ENCODE assay signal across 24 cellular contexts in genomic region chr11:12981879-12982531, GRCh38. TPM values are rescaled to one million over a fixed set of nuclear protein-coding genes. Genes with fewer than 3 reads are reported as not detected.
DNase-seq lines count a peak whose midpoint lies in the region; FAIRE-seq and TF ChIP-seq lines count a peak whose summit lies in the region.
"Had no signal": no experiment of that assay in that cellular context is flagged by ENCODE, and none has a peak within 500 bp of the region (broad histone marks: within the 10 kb centered on the region; RNA-seq: fewer than 3 reads in every experiment).

No MANE protein-coding gene starts in this region.

- in situ Hi-C loops in transverse colon (cut with MboI; ENCODE audit: low pct_ligation_motif_present in 1 of 4, low pct_unique_long_range_greater_than_20kb in 1 of 4, low sequenced_read_pairs in 3 of 4): no loop called here

- DNase-seq in DMS53 (lab: John Stamatoyannopoulos, UW) (peak; percentile 51), DMS53 treated with DMSO at 0.1 percent for 48 hours (lab: John Stamatoyannopoulos, UW; ENCODE audit: unreplicated experiment) (no peak), SW480 (ENCODE audit: low spot score) (peak; percentile 15), fibroblast of gingiva (ENCODE audit: low read depth) (peak; percentile 54), renal cortical epithelial cell (ENCODE audit: low read depth) (peak; percentile 49), transverse colon (no peak), frontal cortex (ENCODE audit: low spot score in 2 of 2) (no peak)
- no peak for DNase-seq in stimulated activated naive CD4-positive, alpha-beta T cell treated with Interleukin-2 at 50 U/mL for 16 hours (lab: John Stamatoyannopoulos, UW)
- DNase-seq: activated effector memory CD4-positive, alpha-beta T cell treated with Interleukin-2 at 50 U/mL for 16 hours; amniotic stem cell; Calu3; effector CD4-positive, alpha-beta T cell; foreskin melanocyte; GOT3; MG63; naive B cell; NCI-H146; stimulated activated CD4-positive, alpha-beta T cell treated with anti-CD3 and anti-CD28 coated beads, Interleukin-2, amount 100 ng/mL, for 24 hours; stimulated activated naive CD8-positive, alpha-beta T cell treated with anti-CD3 and anti-CD28 coated beads, Interleukin-15, amount 100 ng/mL, for 72 hours had no signal

- WGBS in transverse colon (ENCODE audit: low coverage in 1 of 2), 2 donors: 82% methylated on average over 2 of the region's 2 CpGs; no CpG with 5 or more reads in 1 of the 2 donors

- no peaks in the 10 kb centered on the region for H3K9me3 ChIP-seq in transverse colon
- H3K9me3 ChIP-seq: MG63 had no signal

- no peaks in the 10 kb centered on the region for H3K4me1 ChIP-seq in transverse colon

- intact Hi-C loops in transverse colon (cut with DNase I; ENCODE audit: low total_unique reads): no loop called here

- no peak for TF ChIP-seq POLR2A in transverse colon (IDR thresholded peaks at IDR 0.05)

- H3K27me3 ChIP-seq in transverse colon: no peaks in the 10 kb centered on the region
- H3K27me3 ChIP-seq: BLaER1 treated with 17β-estradiol and CSF1 and Interleukin-3, amounts not matched to agents 10 nM and 100 nM; MG63 had no signal

- no peak for TF ChIP-seq EP300 in transverse colon (IDR thresholded peaks at IDR 0.05; ENCODE audit: low read depth)

- no peak for FAIRE-seq in frontal cortex (lab: Jason Lieb, UNC)
- FAIRE-seq: keratinocyte had no signal

- no peak overlapping the region for H3K27ac ChIP-seq in transverse colon
- H3K27ac ChIP-seq: 22Rv1; BLaER1 treated with 17β-estradiol and CSF1 and Interleukin-3, amounts not matched to agents 10 nM and 100 nM; RWPE1 had no signal

- no peaks in the 10 kb centered on the region for H3K36me3 ChIP-seq in transverse colon
- H3K36me3 ChIP-seq: MG63 had no signal

- no peak for TF ChIP-seq CTCF in transverse colon (IDR thresholded peaks at IDR 0.05)

- H3K4me3 ChIP-seq in transverse colon: no peak overlapping the region
- H3K4me3 ChIP-seq: BLaER1 treated with 17β-estradiol and CSF1 and Interleukin-3, amounts not matched to agents 10 nM and 100 nM; MG63 had no signal

RNA-seq across cellular contexts. Expression of gene RASSF10, which starts 27.1 kb away (rescaled TPM):
- total RNA-seq in renal cortical epithelial cell (2.6 and 13.2 TPM in 2 replicates), transverse colon (under 1 TPM in 1 of 4 donors, not detected in 3; 0.48 TPM), frontal cortex (2.4 TPM)
- total RNA-seq: G401 had no signal

Comparison
In these comparisons a context has a peak if more than half of its experiments do, and no peak if none do; other contexts are left out.
1. DNase-seq: peak in DMS53 (single experiment), SW480 (single experiment), fibroblast of gingiva (single experiment) and renal cortical epithelial cell (single experiment); none in DMS53 treated with DMSO at 0.1 percent for 48 hours (single experiment), transverse colon (single experiment), stimulated activated naive CD4-positive, alpha-beta T cell treated with Interleukin-2 at 50 U/mL for 16 hours (single experiment) and frontal cortex (0 of 2).